ENCODE assay signal across 1 cellular context in genomic region chr10:100535715-100536353, GRCh38.
TF ChIP-seq lines count a peak whose summit lies in the region.

Gene HIF1AN, plus strand, starts transcription at chr10:100535943. Its CDS starts 16 bp downstream, at chr10:100535959.

TF ChIP-seq in HEK293, 187 proteins besides CTCF, POLR2A, EP300 and RAD21 (continued from another document and continues in another):
- TF ChIP-seq ZNF449 (tag by site-specific recombination; IDR thresholded peaks at IDR 0.05) (no peak), TSHZ1 (tag by site-specific recombination; IDR thresholded peaks at IDR 0.05; ENCODE audit: borderline replicate concordance) (no peak), ZNF248 (tag by site-specific recombination; IDR thresholded peaks at IDR 0.05) (no peak), PRDM2 (tag by site-specific recombination; IDR thresholded peaks at IDR 0.05; ENCODE audit: borderline replicate concordance) (no peak), ZNF133 (tag by site-specific recombination; IDR thresholded peaks at IDR 0.05) (no peak), ZNF654 (tag by site-specific recombination; IDR thresholded peaks at IDR 0.05; ENCODE audit: low read depth) (peak; percentile 40), BCL6B (tag by site-specific recombination; IDR thresholded peaks at IDR 0.05) (no peak), ZNF280C (tag by site-specific recombination; IDR thresholded peaks at IDR 0.05) (no peak), BCL11B (tag by site-specific recombination; IDR thresholded peaks at IDR 0.05; ENCODE audit: low read depth) (no peak), ZNF416 (tag by site-specific recombination; IDR thresholded peaks at IDR 0.05) (no peak), PBX3 (CRISPR knock-in tag; IDR thresholded peaks at IDR 0.05) (no peak), ZNF514 (tag by site-specific recombination; IDR thresholded peaks at IDR 0.05) (no peak), ZNF501 (tag by site-specific recombination; IDR thresholded peaks at IDR 0.05) (peak; percentile 69; the same call in 1 of the 2 replicates), ZNF792 (tag by site-specific recombination; IDR thresholded peaks at IDR 0.05) (no peak), ZFP69B (tag by site-specific recombination; IDR thresholded peaks at IDR 0.05) (no peak; the same call in 1 of the 2 replicates), ZNF544 (tag by site-specific recombination; IDR thresholded peaks at IDR 0.05) (no peak), ZNF324 (tag by site-specific recombination; IDR thresholded peaks at IDR 0.05) (peak; percentile 88), REST (tag by site-specific recombination; IDR thresholded peaks at IDR 0.05) (peak; percentile 57), SALL2 (tag by site-specific recombination; IDR thresholded peaks at IDR 0.05; ENCODE audit: borderline replicate concordance) (no peak), ZBTB8A (tag by site-specific recombination; IDR thresholded peaks at IDR 0.05) (peak; percentile 79), ZSCAN30 (tag by site-specific recombination; IDR thresholded peaks at IDR 0.05) (0 out of 2 replicates have a peak, but pooled peaks have one; percentile 16), FEZF1 (tag by site-specific recombination; IDR thresholded peaks at IDR 0.05) (no peak), OSR2 (tag by site-specific recombination; IDR thresholded peaks at IDR 0.05) (no peak), YY1 (tag by site-specific recombination; IDR thresholded peaks at IDR 0.05) (peak; percentile 85), PRDM10 (tag by site-specific recombination; IDR thresholded peaks at IDR 0.05) (peak; percentile 64), ZNF292 (tag by site-specific recombination; IDR thresholded peaks at IDR 0.05; ENCODE audit: borderline replicate concordance, low read depth) (no peak), ZNF629 (tag by site-specific recombination; IDR thresholded peaks at IDR 0.05) (peak; percentile 91), ZNF404 (tag by site-specific recombination; IDR thresholded peaks at IDR 0.05) (no peak), KLF1 (tag by site-specific recombination; IDR thresholded peaks at IDR 0.05) (peak; percentile 59), ZNF558 (tag by site-specific recombination; IDR thresholded peaks at IDR 0.05) (no peak; the same call in 1 of the 2 replicates), ZNF664 (tag by site-specific recombination; IDR thresholded peaks at IDR 0.05) (no peak), ZNF112 (tag by site-specific recombination; IDR thresholded peaks at IDR 0.05) (no peak), ZNF2 (tag by site-specific recombination; IDR thresholded peaks at IDR 0.05) (peak; percentile 84), SP2 (tag by site-specific recombination; IDR thresholded peaks at IDR 0.05) (peak; percentile 90)
